ENCODE assay signal across 15 cellular contexts in the genomic region with DNA sequence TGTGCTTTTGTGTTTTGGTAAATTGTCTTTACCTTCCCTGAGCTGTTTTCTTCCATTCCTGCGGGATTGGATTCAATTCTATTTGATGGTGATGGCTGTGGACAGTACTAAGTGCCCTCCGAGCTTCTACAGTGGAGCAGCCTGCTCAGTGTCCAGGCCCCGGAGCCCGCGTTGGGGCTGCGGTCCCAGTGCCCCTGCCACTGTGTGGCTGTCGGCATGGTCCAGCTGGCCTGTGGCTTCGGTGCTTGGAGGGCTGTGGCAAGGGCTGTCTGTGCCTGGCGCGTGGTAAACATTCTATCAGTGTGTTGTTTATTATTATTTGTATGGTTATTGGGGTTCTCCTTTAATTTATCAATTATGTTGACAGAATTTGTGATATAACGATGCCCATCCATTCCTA.
A peak's percentile ranks its signal among the peaks of the same experiment; 100 is the strongest.
DNase-seq lines count a peak whose midpoint lies in the region; ATAC-seq and TF ChIP-seq lines count a peak whose summit lies in the region.
"Had no signal": no experiment of that assay in that cellular context is flagged by ENCODE, and none has a peak within 500 bp of the region (broad histone marks: within the 10 kb centered on the region; RNA-seq: fewer than 3 reads in every experiment).

No MANE protein-coding gene starts in this region.

- TF ChIP-seq POLR2A in spleen (IDR thresholded peaks at IDR 0.05): no peak

- no peak for TF ChIP-seq CTCF in RWPE1 (conservative IDR thresholded peaks at IDR 0.05; ENCODE audit: low read depth)
- TF ChIP-seq CTCF in neural progenitor cell (IDR thresholded peaks at IDR 0.05): no peak
- no peak for TF ChIP-seq CTCF in spleen (IDR thresholded peaks at IDR 0.05 in 8 of 11, conservative IDR thresholded peaks at IDR 0.05 in 3 of 11)
- TF ChIP-seq CTCF in nephron progenitor cell (IDR thresholded peaks at IDR 0.05): no peak

- H3K4me3 ChIP-seq in neural progenitor cell (no peak overlapping the region), spleen (no peak overlapping the region)
- H3K4me3 ChIP-seq: GM23338 had no signal

- no peak for ATAC-seq in Right ventricle myocardium inferior
- ATAC-seq: GM23338 had no signal

- H3K9me3 ChIP-seq in neural progenitor cell (ENCODE audit: low read depth) (no peaks in the 10 kb centered on the region), spleen (no peaks in the 10 kb centered on the region)

- WGBS in spleen, 5 donors: 89 to 96% (median 94%) methylated on average over 9 to 11 of the region's 11 CpGs

- POLR2A ChIA-PET in RWPE1 (lab: Yijun Ruan, JAX; ENCODE audit: low non-redundant PET): no interaction called here

- no peaks in the 10 kb centered on the region for H3K79me2 ChIP-seq in neural progenitor cell (ENCODE audit: low read depth)

- CTCF ChIA-PET in RWPE1 (lab: Yijun Ruan, JAX): no interaction called here

- H4K20me1 ChIP-seq in neural progenitor cell (ENCODE audit: low read depth): no peaks in the 10 kb centered on the region

- H3K27me3 ChIP-seq in neural progenitor cell (no peaks in the 10 kb centered on the region), spleen (replicated peaks in 1 of 7) (no peaks in the 10 kb centered on the region)

- DNase-seq in cardiac septum (ENCODE audit: low spot score): peak; percentile 7
- no peak for DNase-seq in Right ventricle myocardium inferior (ENCODE audit: missing footprints)
- DNase-seq in RWPE1 (ENCODE audit: low spot score): no peak
- DNase-seq in neural progenitor cell (ENCODE audit: low spot score): no peak
- DNase-seq in spleen: peak; percentile 61
- no peak for DNase-seq in nephron progenitor cell
- DNase-seq in mesenteric fat pad (ENCODE audit: low spot score): no peak
- no peak for DNase-seq in central memory CD4-positive, alpha-beta T cell
- DNase-seq: 8988T; AML-193; C1 segment of cervical spinal cord; CD4-positive, alpha-beta memory T cell; DMS79; H7 had no signal

- H3F3A ChIP-seq in neural progenitor cell (ENCODE audit: low read depth): no peaks in the 10 kb centered on the region

- no peaks in the 10 kb centered on the region for H3K36me3 Mint-ChIP-seq in neural progenitor cell
- H3K36me3 Mint-ChIP-seq in nephron progenitor cell (ENCODE audit: low read depth): no peaks in the 10 kb centered on the region
- H3K36me3 Mint-ChIP-seq: CD4-positive, alpha-beta memory T cell had no signal

- no peaks in the 10 kb centered on the region for H3K9me3 Mint-ChIP-seq in neural progenitor cell
- H3K9me3 Mint-ChIP-seq in nephron progenitor cell: no peaks in the 10 kb centered on the region
- H3K9me3 Mint-ChIP-seq: GM23338 had no signal

- 0 out of 2 replicates have a peak overlapping the region, but pooled peaks have one; percentile 92 for H3K27ac ChIP-seq in RWPE1
- H3K27ac ChIP-seq in neural progenitor cell: no peak overlapping the region
- no peak overlapping the region for H3K27ac ChIP-seq in spleen

- H3K4me2 ChIP-seq in neural progenitor cell: no peak overlapping the region
- H3K4me2 ChIP-seq: GM23338 had no signal

- H3K27me3 Mint-ChIP-seq in neural progenitor cell (ENCODE audit: insufficient read depth, low read depth): no peaks in the 10 kb centered on the region
- H3K27me3 Mint-ChIP-seq in nephron progenitor cell (ENCODE audit: low read depth, poor library complexity): peaks cover 13% of the 10 kb centered on the region

- H3K27ac Mint-ChIP-seq in neural progenitor cell: peak overlapping the region; percentile 46
- H3K27ac Mint-ChIP-seq in nephron progenitor cell: no peak overlapping the region
- H3K27ac Mint-ChIP-seq: GM23338 had no signal

- intact Hi-C loops in cardiac septum (cut with DNase I): no loop called here
- intact Hi-C loops in Right ventricle myocardium inferior (cut with DNase I): no loop called here
- intact Hi-C loops in spleen (cut with DNase I; ENCODE audit: low total_unique reads): no loop called here

- H3K9ac ChIP-seq in neural progenitor cell: no peak overlapping the region

- H3K4me1 ChIP-seq in neural progenitor cell: peaks cover 9% of the 10 kb centered on the region
- peaks cover 0 to 27% (median 5%) of the 10 kb centered on the region in 6 donors for H3K4me1 ChIP-seq in spleen

- no peaks in the 10 kb centered on the region for H3K36me3 ChIP-seq in neural progenitor cell
- no peaks in the 10 kb centered on the region for H3K36me3 ChIP-seq in spleen

- no peak overlapping the region for H3K4me3 Mint-ChIP-seq in neural progenitor cell
- no peak overlapping the region for H3K4me3 Mint-ChIP-seq in nephron progenitor cell
- H3K4me3 Mint-ChIP-seq: CD4-positive, alpha-beta memory T cell; GM23338 had no signal

- no peak overlapping the region for H2AFZ ChIP-seq in neural progenitor cell (replicated peaks)
- H2AFZ ChIP-seq: GM23338 had no signal

- H3K4me1 Mint-ChIP-seq in neural progenitor cell (peaks cover 29% of the 10 kb centered on the region), nephron progenitor cell (peaks cover 60% of the 10 kb centered on the region)

Comparison
In these comparisons a context has a peak if more than half of its experiments do, and no peak if none do; other contexts are left out.
1. DNase-seq: peak in cardiac septum (single experiment) and spleen (single experiment); none in Right ventricle myocardium inferior (single experiment), RWPE1 (single experiment), neural progenitor cell (single experiment), nephron progenitor cell (single experiment), mesenteric fat pad (single experiment) and central memory CD4-positive, alpha-beta T cell (single experiment).